8 cellular contexts compared by ENCODE assay signal in genomic region chr1:154220071-154220969, GRCh38. TPM values are rescaled to one million over a fixed set of nuclear protein-coding genes. Genes with fewer than 3 reads are reported as not detected.
A peak's percentile ranks its signal among the peaks of the same experiment; 100 is the strongest.
DNase-seq lines count a peak whose midpoint lies in the region; ATAC-seq, FAIRE-seq and TF ChIP-seq lines count a peak whose summit lies in the region.

TSS of gene UBAP2L (plus strand) at chr1:154220955. CDS start at chr1:154225124, 4,169 bp downstream.

- H3K4me1 ChIP-seq in keratinocyte (ENCODE audit: control insufficient read depth, extremely low read depth, insufficient read depth, low read length), result peaks cover 16% of the 10 kb centered on the region

- peak; percentile 97 for DNase-seq in AG20443 (ENCODE audit: low spot score)
- DNase-seq in NCI-H510A (lab: John Stamatoyannopoulos, UW), result peak; percentile 98
- DNase-seq in activated CD4-positive, alpha-beta T cell treated with anti-CD3 and anti-CD28 coated beads for 1 hour, result peak; percentile 99
- DNase-seq in cerebellum (ENCODE audit: low spot score), result peak; percentile 98
- DNase-seq in keratinocyte (ENCODE audit: low read depth, low spot score), result peak; percentile 91
- peak; percentile 96 for DNase-seq in stimulated activated CD4-positive, alpha-beta T cell treated with anti-CD3 and anti-CD28 coated beads, Interleukin-15, amount 100 ng/mL, for 1 hour (ENCODE audit: low read depth in 1 of 2, low spot score in 1 of 2)

- dilution Hi-C loops in keratinocyte (cut with MboI; ENCODE audit: extremely low pct_ligation_motif_present, low sequenced_read_pairs), result no loop called here

- peak within 1 kb of the TSS; percentile 91 for H2AFZ ChIP-seq in keratinocyte (ENCODE audit: control insufficient read depth, low read length)

- no peaks in the 10 kb centered on the region for H3K27me3 ChIP-seq in keratinocyte (ENCODE audit: control insufficient read depth, extremely low read depth, insufficient read depth, low read length)

- H3K4me3 ChIP-seq in keratinocyte (ENCODE audit: control insufficient read depth in 2 of 3, extremely low read depth in 1 of 3, insufficient read depth in 2 of 3, low read depth in 1 of 3, low read length in 3 of 3), result peak within 1 kb of the TSS; percentile 91 to 99 (median 94)

- H3K27ac ChIP-seq in keratinocyte (ENCODE audit: control insufficient read depth, insufficient read depth, low read length), result peak within 1 kb of the TSS; percentile 99

- H3K9me1 ChIP-seq in keratinocyte (ENCODE audit: control insufficient read depth, extremely low read depth, insufficient read depth, low read length), result peaks cover 3% of the 10 kb centered on the region

- peaks cover 86% of the 10 kb centered on the region for H3K79me2 ChIP-seq in keratinocyte (ENCODE audit: control insufficient read depth, insufficient read depth, low read length)

- peak; percentile 87 for ATAC-seq in HG03432 (IDR thresholded peaks at IDR 0.05; ENCODE audit: unreplicated experiment)

- TF ChIP-seq CTCF in keratinocyte (optimal IDR thresholded peaks at IDR 0.05 in 1 of 3, IDR thresholded peaks at IDR 0.05 in 1 of 3, conservative IDR thresholded peaks at IDR 0.05 in 1 of 3; ENCODE audit: extremely low read depth in 1 of 3, insufficient read depth in 2 of 3, low read length in 3 of 3), result no peak

- H3K9ac ChIP-seq in keratinocyte (ENCODE audit: control insufficient read depth, extremely low read depth, insufficient read depth, low read length), result peak within 1 kb of the TSS; percentile 100

- peaks cover 7% of the 10 kb centered on the region for H4K20me1 ChIP-seq in keratinocyte (ENCODE audit: control insufficient read depth, extremely low read depth, insufficient read depth, low read length)

- peak within 1 kb of the TSS; percentile 97 for H3K4me2 ChIP-seq in keratinocyte (ENCODE audit: control insufficient read depth, extremely low read depth, insufficient read depth, low read depth, low read length)

- peaks cover 4 to 16% of the 10 kb centered on the region in 2 experiments for H3K36me3 ChIP-seq in keratinocyte (ENCODE audit: control insufficient read depth in 2 of 2, extremely low read depth in 1 of 2, insufficient read depth in 2 of 2, low read length in 2 of 2)

- no peaks in the 10 kb centered on the region for H3K9me3 ChIP-seq in keratinocyte (ENCODE audit: control insufficient read depth, low read depth, low read length)

- peak; percentile 85 for TF ChIP-seq POLR2A in GM19099 (IDR thresholded peaks at IDR 0.05; ENCODE audit: extremely low read depth, insufficient read length, low read depth)

- peak; percentile 79 for FAIRE-seq in keratinocyte (lab: Jason Lieb, UNC)

RNA-seq across cellular contexts. Expression of gene UBAP2L, which starts in this region (rescaled TPM):
- total RNA-seq in cerebellum, result 84.7 TPM
- 118 to 198 TPM (median 161 TPM) in 3 replicates for polyA plus RNA-seq in keratinocyte
- polyA plus RNA-seq in keratinocyte (2011; ENCODE audit: low read depth), result 98.4 TPM
- 116 and 149 TPM in 2 replicates for polyA plus RNA-seq in keratinocyte (2011; cell fraction: cytosol; rRNA removed)
- polyA plus RNA-seq in keratinocyte (2011; cell fraction: nucleus; rRNA removed), result 300 and 368 TPM in 2 replicates
- 57.6 and 157 TPM in 2 replicates for polyA plus RNA-seq in keratinocyte (2012; ENCODE audit: low replicate concordance)
- 153 to 254 TPM (median 249 TPM) in 3 replicates for polyA minus RNA-seq in keratinocyte
- 54.1 TPM for polyA minus RNA-seq in keratinocyte (2011; cell fraction: cytosol; rRNA and poly(A)+ RNA removed)
- polyA minus RNA-seq in keratinocyte (2011; cell fraction: nucleus; rRNA and poly(A)+ RNA removed), result 99.2 and 179 TPM in 2 replicates

Comparison
In these comparisons a context has a peak if more than half of its experiments do, and no peak if none do; other contexts are left out.
1. Peak in every context shown above with its lines: DNase-seq, ATAC-seq, H3K4me3 ChIP-seq and H3K27ac ChIP-seq.